ENCODE assay signal across 18 cellular contexts in genomic region chr6:111936718-111937117, GRCh38.
"Had no signal": no experiment of that assay in that cellular context is flagged by ENCODE, and none has a peak within 500 bp of the region (broad histone marks: within the 10 kb centered on the region; RNA-seq: fewer than 3 reads in every experiment).

No MANE protein-coding gene starts in this region.

- H3K4me1 Mint-ChIP-seq: naive B cell had no signal

- H3K9me3 ChIP-seq: mucosa of descending colon had no signal

- H3K27ac Mint-ChIP-seq: mesothelial cell of epicardium, naive B cell had no signal

- H3K36me3 ChIP-seq: esophagus muscularis mucosa, gastroesophageal sphincter, heart right ventricle, left lung, lower lobe of right lung had no signal

- DNase-seq: dermis blood vessel endothelial cell; dorsolateral prefrontal cortex; effector CD4-positive, alpha-beta T cell; effector memory CD4-positive, alpha-beta T cell; foreskin keratinocyte; heart right ventricle; hippocampal formation; left cardiac atrium; left lung; left ventricle myocardium superior; lower lobe of right lung; mesenchymal stem cell; mucosa of descending colon; naive B cell had no signal

- H3K4me3 Mint-ChIP-seq: mesothelial cell of epicardium, naive B cell had no signal

- H3K4me1 ChIP-seq: esophagus muscularis mucosa, gastroesophageal sphincter, lower lobe of right lung had no signal

- ATAC-seq: foreskin keratinocyte, gastroesophageal sphincter, heart right ventricle, left cardiac atrium, left lung, left ventricle myocardium superior, lower lobe of right lung, mucosa of descending colon had no signal

- H3K27me3 ChIP-seq: foreskin keratinocyte, gastroesophageal sphincter, left lung had no signal

- H3K4me3 ChIP-seq: coronary artery, dorsolateral prefrontal cortex, esophagus muscularis mucosa, gastroesophageal sphincter, heart right ventricle, left lung, lower lobe of right lung, mucosa of descending colon had no signal

- H3K27ac ChIP-seq: coronary artery, dorsolateral prefrontal cortex, esophagus muscularis mucosa, foreskin keratinocyte, gastroesophageal sphincter, heart right ventricle, left lung, lower lobe of right lung had no signal
